ENCODE assay signal across 1 cellular context in genomic region chr5:14744296-14745187, GRCh38.
TF ChIP-seq lines count a peak whose summit lies in the region.

No MANE protein-coding gene starts in this region.

TF ChIP-seq in SK-N-SH, 30 proteins besides CTCF, POLR2A, EP300 and RAD21 (continued from another document):
- no peak for TF ChIP-seq TCF12 (IDR thresholded peaks at IDR 0.05)
- TF ChIP-seq, protein P1, sequence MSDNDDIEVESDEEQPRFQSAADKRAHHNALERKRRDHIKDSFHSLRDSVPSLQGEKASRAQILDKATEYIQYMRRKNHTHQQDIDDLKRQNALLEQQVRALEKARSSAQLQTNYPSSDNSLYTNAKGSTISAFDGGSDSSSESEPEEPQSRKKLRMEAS (IDR thresholded peaks at IDR 0.05; ENCODE audit: low read depth), result no peak
- TF ChIP-seq RCOR1 (IDR thresholded peaks at IDR 0.05; ENCODE audit: low read length), result no peak
- TF ChIP-seq JUND (IDR thresholded peaks at IDR 0.05), result no peak
- no peak for TF ChIP-seq GATA2 (CRISPR knock-in tag; IDR thresholded peaks at IDR 0.05)
